21 cellular contexts compared by ENCODE assay signal in the genomic region with DNA sequence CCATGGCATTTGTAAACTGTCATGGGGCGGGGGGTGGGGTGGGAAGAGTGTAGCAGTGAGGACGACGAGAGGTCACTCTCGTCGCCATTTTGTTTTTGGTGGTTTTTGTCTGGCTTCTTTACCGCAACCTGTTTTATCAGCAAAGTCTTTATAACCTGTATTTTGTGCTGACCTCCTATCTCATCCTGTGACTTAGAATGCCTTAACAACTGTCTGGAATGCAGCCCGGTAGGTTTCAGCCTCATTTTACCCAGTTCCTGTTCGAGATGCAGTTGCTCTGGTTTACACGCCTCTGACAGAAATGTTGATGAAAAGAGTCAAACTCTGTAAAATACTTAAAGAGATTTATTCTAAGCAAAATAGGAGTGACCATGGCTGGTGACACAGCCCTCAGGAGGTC.
DNase-seq lines count a peak whose midpoint lies in the region; FAIRE-seq and TF ChIP-seq lines count a peak whose summit lies in the region.
"Had no signal": no experiment of that assay in that cellular context is flagged by ENCODE, and none has a peak within 500 bp of the region (broad histone marks: within the 10 kb centered on the region; RNA-seq: fewer than 3 reads in every experiment).

No MANE protein-coding gene starts in this region.

- H3K4me3 ChIP-seq in SK-N-MC: peak overlapping the region; percentile 31
- H3K4me3 ChIP-seq in keratinocyte (ENCODE audit: control insufficient read depth in 2 of 3, extremely low read depth in 1 of 3, insufficient read depth in 2 of 3, low read depth in 1 of 3, low read length in 3 of 3): peak overlapping the region in 1 of 3 experiments; percentile 12
- H3K4me3 ChIP-seq in small intestine (ENCODE audit: low read depth in 1 of 2, low read length in 2 of 2): peak overlapping the region in 1 of 2 donors; percentile 40
- H3K4me3 ChIP-seq: BLaER1 had no signal

- no peak for FAIRE-seq in keratinocyte (lab: Jason Lieb, UNC)
- no peak for FAIRE-seq in small intestine (lab: Jason Lieb, UNC)
- FAIRE-seq: D721Med, GM12891, GM18507 had no signal

- no peaks in the 10 kb centered on the region for H3K4me1 ChIP-seq in keratinocyte (ENCODE audit: control insufficient read depth, extremely low read depth, insufficient read depth, low read length)
- H3K4me1 ChIP-seq in small intestine (ENCODE audit: control insufficient read depth in 2 of 2, insufficient read depth in 1 of 2, low read depth in 1 of 2, low read length in 1 of 2): no peaks in the 10 kb centered on the region
- H3K4me1 ChIP-seq: BLaER1 had no signal

- 39 to 66% (median 53%) methylated on average over 9 of the region's 9 CpGs for WGBS in small intestine, 3 donors

- H3K9ac ChIP-seq in SK-N-MC (ENCODE audit: insufficient read length) (no peak overlapping the region), keratinocyte (ENCODE audit: control insufficient read depth, extremely low read depth, insufficient read depth, low read length) (no peak overlapping the region)
- H3K9ac ChIP-seq: BLaER1 had no signal

- no peaks in the 10 kb centered on the region for H3K9me3 ChIP-seq in SK-N-MC (ENCODE audit: low read depth, low read length)
- no peaks in the 10 kb centered on the region for H3K9me3 ChIP-seq in keratinocyte (ENCODE audit: control insufficient read depth, low read depth, low read length)
- H3K9me3 ChIP-seq in small intestine (ENCODE audit: control insufficient read depth, low read depth): no peaks in the 10 kb centered on the region
- H3K9me3 ChIP-seq: BLaER1 had no signal

- peak overlapping the region; percentile 42 for H3K4me2 ChIP-seq in keratinocyte (ENCODE audit: control insufficient read depth, extremely low read depth, insufficient read depth, low read depth, low read length)
- H3K4me2 ChIP-seq: BLaER1 had no signal

- H3K36me3 ChIP-seq in SK-N-MC (ENCODE audit: insufficient read depth, low read length): no peaks in the 10 kb centered on the region
- no peaks in the 10 kb centered on the region for H3K36me3 ChIP-seq in keratinocyte (ENCODE audit: control insufficient read depth in 2 of 2, extremely low read depth in 1 of 2, insufficient read depth in 2 of 2, low read length in 2 of 2)
- no peaks in the 10 kb centered on the region for H3K36me3 ChIP-seq in small intestine (ENCODE audit: control insufficient read depth in 2 of 2, insufficient read depth in 2 of 2, low read length in 2 of 2)
- H3K36me3 ChIP-seq: BLaER1 had no signal

- no peaks in the 10 kb centered on the region for H4K20me1 ChIP-seq in keratinocyte (ENCODE audit: control insufficient read depth, extremely low read depth, insufficient read depth, low read length)
- H4K20me1 ChIP-seq: BLaER1 had no signal

- TF ChIP-seq CTCF in keratinocyte (optimal IDR thresholded peaks at IDR 0.05 in 1 of 3, IDR thresholded peaks at IDR 0.05 in 1 of 3, conservative IDR thresholded peaks at IDR 0.05 in 1 of 3; ENCODE audit: extremely low read depth in 1 of 3, insufficient read depth in 2 of 3, low read length in 3 of 3): no peak

- DNase-seq in ELF-1 (ENCODE audit: low read depth, low spot score) (peak; percentile 69), SK-N-MC (ENCODE audit: low read depth, low spot score) (no peak), keratinocyte (ENCODE audit: low read depth, low spot score) (no peak), small intestine (peak; percentile 4), mesenteric fat pad (ENCODE audit: low spot score) (no peak), hepatic stellate cell (ENCODE audit: low spot score) (no peak), NCI-H2227 treated with DMSO at 0.1 percent for 48 hours (lab: John Stamatoyannopoulos, UW) (no peak)
- DNase-seq: CD8-positive, alpha-beta T cell; DND-41; GF-D8; GOT3; HFFc6; IMR-90; Kasumi-1; NCI-H187; NCI-H69; SHP77 treated with DMSO at 0.1 percent for 48 hours had no signal

- peak overlapping the region; percentile 10 for H2AFZ ChIP-seq in keratinocyte (ENCODE audit: control insufficient read depth, low read length)

- no peak overlapping the region for H3K27ac ChIP-seq in SK-N-MC
- H3K27ac ChIP-seq in keratinocyte (ENCODE audit: control insufficient read depth, insufficient read depth, low read length): no peak overlapping the region
- no peak overlapping the region for H3K27ac ChIP-seq in small intestine (ENCODE audit: low read depth in 1 of 2, low read length in 1 of 2)
- H3K27ac ChIP-seq: BLaER1 had no signal

- dilution Hi-C loops in keratinocyte (cut with MboI; ENCODE audit: extremely low pct_ligation_motif_present, low sequenced_read_pairs): no loop called here

- no peaks in the 10 kb centered on the region for H3K9me1 ChIP-seq in keratinocyte (ENCODE audit: control insufficient read depth, extremely low read depth, insufficient read depth, low read length)

- H3K79me2 ChIP-seq in keratinocyte (ENCODE audit: control insufficient read depth, insufficient read depth, low read length): no peaks in the 10 kb centered on the region

- H3K27me3 ChIP-seq in keratinocyte (ENCODE audit: control insufficient read depth, extremely low read depth, insufficient read depth, low read length) (no peaks in the 10 kb centered on the region), small intestine (ENCODE audit: control insufficient read depth in 2 of 2, insufficient read depth in 2 of 2, low read length in 2 of 2) (no peaks in the 10 kb centered on the region)
- H3K27me3 ChIP-seq: BLaER1 had no signal

Comparison
In these comparisons a context has a peak if more than half of its experiments do, and no peak if none do; other contexts are left out.
1. DNase-seq: peak in ELF-1 (single experiment) and small intestine (single experiment); none in SK-N-MC (single experiment), keratinocyte (single experiment), mesenteric fat pad (single experiment), hepatic stellate cell (single experiment) and NCI-H2227 treated with DMSO at 0.1 percent for 48 hours (single experiment).